In genomic region chr1:233326319-233326994, GRCh38 we compare ENCODE assay signal across 9 cellular contexts. TPM values are rescaled to one million over a fixed set of nuclear protein-coding genes. Genes with fewer than 3 reads are reported as not detected.
DNase-seq lines count a peak whose midpoint lies in the region; ATAC-seq and TF ChIP-seq lines count a peak whose summit lies in the region.
"Had no signal": no experiment of that assay in that cellular context is flagged by ENCODE, and none has a peak within 500 bp of the region (broad histone marks: within the 10 kb centered on the region; RNA-seq: fewer than 3 reads in every experiment).

No MANE protein-coding gene starts in this region.

- POLR2A ChIA-PET in activated CD4-positive, alpha-beta T cell treated with anti-CD3 and anti-CD28 coated beads, Interleukin-2, amount 10 ng/mL, durations not matched to agents 7 days and 5 days (lab: Charles Lee): no interaction called here

- no peak for TF ChIP-seq POLR2A in Peyer's patch (IDR thresholded peaks at IDR 0.05)

- H3K4me1 ChIP-seq in Peyer's patch: peaks cover 0 to 12% (median 4%) of the 10 kb centered on the region in 4 donors

- DNase-seq in activated CD4-positive, alpha-beta T cell treated with anti-CD3 and anti-CD28 coated beads, Interleukin-2, amount 10 ng/mL, durations not matched to agents 7 days and 5 days: no peak
- no peak for DNase-seq in activated CD4-positive, alpha-beta T cell treated with anti-CD3 and anti-CD28 coated beads for 48 hours
- no peak for DNase-seq in Peyer's patch
- peak; percentile 19 for DNase-seq in glomerular visceral epithelial cell (ENCODE audit: extremely low spot score)
- peak; percentile 29 for DNase-seq in renal cortical epithelial cell (ENCODE audit: low read depth)
- no peak for DNase-seq in islet precursor cell
- no peak for DNase-seq in NCI-H524 treated with DMSO at 0.1 percent for 48 hours (lab: John Stamatoyannopoulos, UW)

- H3K36me3 ChIP-seq in Peyer's patch: no peaks in the 10 kb centered on the region
- H3K36me3 ChIP-seq: sigmoid colon had no signal

- H3K4me3 Mint-ChIP-seq in activated CD4-positive, alpha-beta T cell treated with anti-CD3 and anti-CD28 coated beads, Interleukin-2, amount 10 ng/mL, durations not matched to agents 7 days and 5 days: peak overlapping the region; percentile 71

- H3K4me3 ChIP-seq in Peyer's patch: peak overlapping the region in 3 of 4 donors; percentile 75 to 92 (median 86)

- H3K27ac ChIP-seq in Peyer's patch: peak overlapping the region in 2 of 4 donors; percentile 57 to 59

- peaks cover 26% of the 10 kb centered on the region for H3K27me3 Mint-ChIP-seq in activated CD4-positive, alpha-beta T cell treated with anti-CD3 and anti-CD28 coated beads, Interleukin-2, amount 10 ng/mL, durations not matched to agents 7 days and 5 days

- peak overlapping the region; percentile 7 for H3K27ac Mint-ChIP-seq in activated CD4-positive, alpha-beta T cell treated with anti-CD3 and anti-CD28 coated beads, Interleukin-2, amount 10 ng/mL, durations not matched to agents 7 days and 5 days

- H3K4me1 Mint-ChIP-seq in activated CD4-positive, alpha-beta T cell treated with anti-CD3 and anti-CD28 coated beads, Interleukin-2, amount 10 ng/mL, durations not matched to agents 7 days and 5 days: peaks cover 12% of the 10 kb centered on the region

- no peak for ATAC-seq in GM19351 (IDR thresholded peaks at IDR 0.05; ENCODE audit: unreplicated experiment)

- CTCF ChIA-PET in activated CD4-positive, alpha-beta T cell treated with anti-CD3 and anti-CD28 coated beads, Interleukin-2, amount 10 ng/mL, durations not matched to agents 7 days and 5 days (lab: Charles Lee): no interaction called here

- no peaks in the 10 kb centered on the region for H3K36me3 Mint-ChIP-seq in activated CD4-positive, alpha-beta T cell treated with anti-CD3 and anti-CD28 coated beads, Interleukin-2, amount 10 ng/mL, durations not matched to agents 7 days and 5 days (ENCODE audit: low read depth)

- H3K9me3 ChIP-seq in Peyer's patch: no peaks in the 10 kb centered on the region
- H3K9me3 ChIP-seq: sigmoid colon had no signal

- TF ChIP-seq CTCF in Peyer's patch (IDR thresholded peaks at IDR 0.05): no peak

- H3K27me3 ChIP-seq in Peyer's patch: no peaks in the 10 kb centered on the region

- H3K9me3 Mint-ChIP-seq in activated CD4-positive, alpha-beta T cell treated with anti-CD3 and anti-CD28 coated beads, Interleukin-2, amount 10 ng/mL, durations not matched to agents 7 days and 5 days: no peaks in the 10 kb centered on the region

RNA-seq across cellular contexts. Expression of gene MAP3K21, which starts 1.1 kb away (rescaled TPM):
- under 1 TPM; 0.84 to 0.87 TPM for total RNA-seq in activated CD4-positive, alpha-beta T cell treated with anti-CD3 and anti-CD28 coated beads, Interleukin-2, amount 10 ng/mL, durations not matched to agents 7 days and 5 days
- total RNA-seq in Peyer's patch: 10 to 100 TPM; 14.9 to 54.4 (median 34.2) TPM
- total RNA-seq in renal cortical epithelial cell: 10.8 and 24.8 TPM in 2 replicates

RNA-seq across cellular contexts. Expression of gene PCNX2, which starts 30.9 kb away (rescaled TPM):
- 10 to 100 TPM; 25.0 to 29.8 TPM for total RNA-seq in activated CD4-positive, alpha-beta T cell treated with anti-CD3 and anti-CD28 coated beads, Interleukin-2, amount 10 ng/mL, durations not matched to agents 7 days and 5 days
- total RNA-seq in Peyer's patch (10 to 100 TPM in 3 of 4 donors, 1 to 10 TPM in 1; 6.3 to 79.2 (median 18.9) TPM), renal cortical epithelial cell (28.9 and 36.5 TPM in 2 replicates)

Comparison
In these comparisons a context has a peak if more than half of its experiments do, and no peak if none do; other contexts are left out.
1. DNase-seq: peak in glomerular visceral epithelial cell (single experiment) and renal cortical epithelial cell (single experiment); none in activated CD4-positive, alpha-beta T cell treated with anti-CD3 and anti-CD28 coated beads, Interleukin-2, amount 10 ng/mL, durations not matched to agents 7 days and 5 days (single experiment), activated CD4-positive, alpha-beta T cell treated with anti-CD3 and anti-CD28 coated beads for 48 hours (single experiment), Peyer's patch (0 of 3), islet precursor cell (single experiment) and NCI-H524 treated with DMSO at 0.1 percent for 48 hours (single experiment).